8 cellular contexts compared by ENCODE assay signal in genomic region chr9:16033921-16034320, GRCh38.
"Had no signal": no experiment of that assay in that cellular context is flagged by ENCODE, and none has a peak within 500 bp of the region (broad histone marks: within the 10 kb centered on the region; RNA-seq: fewer than 3 reads in every experiment).

No MANE protein-coding gene starts in this region.

- H3K4me1 ChIP-seq: HAP-1 had no signal

- H3K27me3 Mint-ChIP-seq: IgD-negative memory B cell had no signal

- H2AFZ ChIP-seq: GM23248 had no signal

- ATAC-seq: HCT116 had no signal

- H3K4me3 Mint-ChIP-seq: HFFc6 had no signal

- DNase-seq: GM23248, GOT3, H7, HFFc6 had no signal

- H3K27ac ChIP-seq: GM23248 had no signal

- H3K27ac Mint-ChIP-seq: HFFc6, IgD-negative memory B cell had no signal

- FAIRE-seq: HTR-8/SVneo had no signal

- H3K4me1 Mint-ChIP-seq: IgD-negative memory B cell had no signal

- H3K36me3 ChIP-seq: HAP-1 had no signal

- H3K4me3 ChIP-seq: GM23248, HAP-1 had no signal

- H3K9ac ChIP-seq: GM23248 had no signal

- H3K36me3 Mint-ChIP-seq: IgD-negative memory B cell had no signal

- H3K9me3 ChIP-seq: HAP-1 had no signal
